12 cellular contexts compared by ENCODE assay signal in genomic region chr12:64039285-64039871, GRCh38.
DNase-seq lines count a peak whose midpoint lies in the region; ATAC-seq and TF ChIP-seq lines count a peak whose summit lies in the region.
"Had no signal": no experiment of that assay in that cellular context is flagged by ENCODE, and none has a peak within 500 bp of the region (broad histone marks: within the 10 kb centered on the region; RNA-seq: fewer than 3 reads in every experiment).

No MANE protein-coding gene starts in this region.

- no peaks in the 10 kb centered on the region for H3K9me3 ChIP-seq in mammary epithelial cell (replicated peaks; ENCODE audit: insufficient read depth, low read length)
- no peaks in the 10 kb centered on the region for H3K9me3 ChIP-seq in left lung
- H3K9me3 ChIP-seq in aorta (ENCODE audit: control insufficient read depth, low read length) = no peaks in the 10 kb centered on the region

- TF ChIP-seq CTCF in mammary epithelial cell (conservative IDR thresholded peaks at IDR 0.05 in 1 of 2, IDR thresholded peaks at IDR 0.05 in 1 of 2; ENCODE audit: extremely low read depth in 1 of 2, insufficient read depth in 1 of 2, low read depth in 1 of 2, low read length in 2 of 2) (peak in 1 of 2 donors; percentile 6), left lung (IDR thresholded peaks at IDR 0.05) (no peak)

- CTCF ChIA-PET in mammary epithelial cell (lab: Charles Lee; ENCODE audit: low non-redundant PET) = no interaction called here

- in situ Hi-C loops in mammary epithelial cell (cut with MboI; ENCODE audit: low sequenced_read_pairs in 2 of 2) = no loop called here

- H3K27ac ChIP-seq in mammary epithelial cell (ENCODE audit: insufficient read depth, low read depth, low read length) = peak overlapping the region; percentile 7
- H3K27ac ChIP-seq in left lung = peak overlapping the region in 1 of 2 donors; percentile 51
- H3K27ac ChIP-seq in aorta (ENCODE audit: low read depth in 1 of 2, low read length in 2 of 2) = no peak overlapping the region

- dilution Hi-C loops in mammary epithelial cell (cut with HindIII; ENCODE audit: low sequenced_read_pairs) = no loop called here

- peak overlapping the region in 1 of 3 experiments; percentile 23 for H3K4me3 ChIP-seq in mammary epithelial cell (replicated peaks in 1 of 3; ENCODE audit: insufficient read depth in 1 of 3, low read depth in 2 of 3, low read length in 3 of 3)
- H3K4me3 ChIP-seq in left lung = no peak overlapping the region
- peak overlapping the region in 1 of 2 donors; percentile 19 for H3K4me3 ChIP-seq in aorta (ENCODE audit: low read length in 2 of 2)

- peak overlapping the region; percentile 14 for H2AFZ ChIP-seq in mammary epithelial cell (ENCODE audit: low read depth, low read length)

- H3K79me2 ChIP-seq in mammary epithelial cell (ENCODE audit: insufficient read depth, low read length) = peaks cover 4% of the 10 kb centered on the region

- H3K36me3 ChIP-seq in mammary epithelial cell (ENCODE audit: insufficient read depth, low read length) (peaks cover 3% of the 10 kb centered on the region), left lung (no peaks in the 10 kb centered on the region), aorta (ENCODE audit: control insufficient read depth in 1 of 2, insufficient read depth in 2 of 2, low read length in 1 of 2) (no peaks in the 10 kb centered on the region)

- no peaks in the 10 kb centered on the region for H4K20me1 ChIP-seq in mammary epithelial cell (ENCODE audit: insufficient read depth, low read length)

- no TSS peak for BruUV-seq in mammary epithelial cell (replicated peaks; lab: Mats Ljungman, UMichigan)

- peak overlapping the region; percentile 72 for H3K4me2 ChIP-seq in mammary epithelial cell (ENCODE audit: insufficient read depth, low read depth, low read length)

- H3K27me3 ChIP-seq in mammary epithelial cell (ENCODE audit: insufficient read depth, low read length) (no peaks in the 10 kb centered on the region), left lung (no peaks in the 10 kb centered on the region), aorta (ENCODE audit: control insufficient read depth in 1 of 2, insufficient read depth in 2 of 2, low read length in 1 of 2) (no peaks in the 10 kb centered on the region)

- H3K9ac ChIP-seq in mammary epithelial cell (ENCODE audit: insufficient read depth, low read length) = peak overlapping the region; percentile 7

- H3K4me1 ChIP-seq in mammary epithelial cell (ENCODE audit: insufficient read depth, low read length) (peaks cover 12% of the 10 kb centered on the region), left lung (no peaks in the 10 kb centered on the region), aorta (ENCODE audit: control insufficient read depth in 1 of 2, insufficient read depth in 2 of 2, low read length in 2 of 2) (peaks cover 0 to 2% of the 10 kb centered on the region in 2 donors)

- ATAC-seq in left lung (peak; percentile 67), aorta (ENCODE audit: low FRiP score) (peak; percentile 56), HG03460 (IDR thresholded peaks at IDR 0.05; ENCODE audit: unreplicated experiment) (no peak)

- 14% methylated on average over 7 of the region's 7 CpGs for WGBS in mammary epithelial cell (ENCODE audit: low coverage, missing lambda C conversion rate)
- WGBS in aorta, 2 donors = 2 to 9% methylated on average over 7 of the region's 7 CpGs

- intact Hi-C loops in mammary epithelial cell (cut with micrococcal nuclease) (loop anchor here (5.0 kb wide), 1 partner anchor 192 kb away; no protein-coding TSS in a partner anchor), left lung (cut with DNase I) (no loop called here), aorta (cut with DNase I) (no loop called here)

- DNase-seq in DMS79 treated with DMSO at 0.1 percent for 48 hours (lab: John Stamatoyannopoulos, UW) (peak; percentile 2), DMS79 (lab: John Stamatoyannopoulos, UW) (no peak), mammary epithelial cell (peak; percentile 52), left lung (no peak), aorta (no peak), HuH-7 (ENCODE audit: low spot score) (no peak), HUDEP-2 (lab: John Stamatoyannopoulos, UW; ENCODE audit: unreplicated experiment in 76 of 76) (no peak)
- DNase-seq: 8988T; activated T-cell treated with anti-CD3 and anti-CD28 coated beads, Interleukin-2, amount 50 U/mL, for 1 hour; KBM-7; naive B cell had no signal

Comparison
In these comparisons a context has a peak if more than half of its experiments do, and no peak if none do; other contexts are left out.
1. DNase-seq: peak in DMS79 treated with DMSO at 0.1 percent for 48 hours (single experiment) and mammary epithelial cell (single experiment); none in DMS79 (single experiment), left lung (0 of 2), aorta (0 of 2), HuH-7 (single experiment) and HUDEP-2 (0 of 76).